In genomic region chr18:74692367-74693013, GRCh38 we compare ENCODE assay signal across 27 cellular contexts.
"Had no signal": no experiment of that assay in that cellular context is flagged by ENCODE, and none has a peak within 500 bp of the region (broad histone marks: within the 10 kb centered on the region; RNA-seq: fewer than 3 reads in every experiment).

No MANE protein-coding gene starts in this region.

- H3K9me3 ChIP-seq: body of pancreas, gastrocnemius medialis, mucosa of descending colon, ovary, right atrium auricular region, tibial nerve had no signal

- DNase-seq: activated CD4-positive, alpha-beta memory T cell treated with anti-CD3 and anti-CD28 coated beads, Interleukin-2, amount 10 ng/mL, durations not matched to agents 7 days and 5 days; activated CD4-positive, alpha-beta T cell treated with anti-CD3 and anti-CD28 coated beads for 1 hour; activated CD4-positive, alpha-beta T cell treated with anti-CD3 and anti-CD28 coated beads, Interleukin-2, amount 10 ng/mL, durations not matched to agents 7 days and 5 days; activated CD8-positive, alpha-beta memory T cell treated with anti-CD3 and anti-CD28 coated beads, Interleukin-2, amount 50 U/mL, for 48 hours; activated T-cell treated with anti-CD3 and anti-CD28 coated beads, Interleukin-2, amount 50 U/mL, for 24 hours; aorta; body of pancreas; cortex of kidney; effector memory CD8-positive, alpha-beta T cell; erythroblast; gastrocnemius medialis; left cardiac atrium; left ventricle myocardium superior; mucosa of descending colon; ovary; psoas muscle; stimulated activated CD4-positive, alpha-beta T cell treated with anti-CD3 and anti-CD28 coated beads, Interleukin-15, amount 100 ng/mL, for 24 hours; stimulated activated CD4-positive, alpha-beta T cell treated with anti-CD3 and anti-CD28 coated beads, Interleukin-2, amount 100 ng/mL, for 24 hours; stimulated activated naive CD4-positive, alpha-beta T cell treated with Interleukin-2 at 50 U/mL for 16 hours; T-helper 17 cell; T1000 had no signal

- H3K27me3 Mint-ChIP-seq: activated CD4-positive, alpha-beta memory T cell treated with anti-CD3 and anti-CD28 coated beads, Interleukin-2, amount 10 ng/mL, durations not matched to agents 7 days and 5 days; activated CD4-positive, alpha-beta T cell treated with anti-CD3 and anti-CD28 coated beads, Interleukin-2, amount 10 ng/mL, durations not matched to agents 7 days and 5 days; activated naive CD4-positive, alpha-beta T cell treated with anti-CD3 and anti-CD28 coated beads, Interleukin-2, amount 50 U/mL, for 24 hours; activated T-cell treated with anti-CD3 and anti-CD28 coated beads, Interleukin-2, amount 50 U/mL, for 24 hours; effector memory CD8-positive, alpha-beta T cell; T-helper 17 cell had no signal

- H3K4me1 ChIP-seq: body of pancreas, psoas muscle, right atrium auricular region, tibial nerve had no signal

- H3K4me1 Mint-ChIP-seq: nephron had no signal

- H3K9me3 Mint-ChIP-seq: activated CD4-positive, alpha-beta memory T cell treated with anti-CD3 and anti-CD28 coated beads, Interleukin-2, amount 10 ng/mL, durations not matched to agents 7 days and 5 days; activated CD4-positive, alpha-beta T cell treated with anti-CD3 and anti-CD28 coated beads, Interleukin-2, amount 10 ng/mL, durations not matched to agents 7 days and 5 days; activated naive CD4-positive, alpha-beta T cell treated with anti-CD3 and anti-CD28 coated beads, Interleukin-2, amount 50 U/mL, for 24 hours; activated T-cell treated with anti-CD3 and anti-CD28 coated beads, Interleukin-2, amount 50 U/mL, for 24 hours; effector memory CD8-positive, alpha-beta T cell; nephron had no signal

- H3K4me3 Mint-ChIP-seq: activated CD4-positive, alpha-beta memory T cell treated with anti-CD3 and anti-CD28 coated beads, Interleukin-2, amount 10 ng/mL, durations not matched to agents 7 days and 5 days; activated CD4-positive, alpha-beta T cell treated with anti-CD3 and anti-CD28 coated beads, Interleukin-2, amount 10 ng/mL, durations not matched to agents 7 days and 5 days; activated naive CD4-positive, alpha-beta T cell treated with anti-CD3 and anti-CD28 coated beads, Interleukin-2, amount 50 U/mL, for 24 hours; activated T-cell treated with anti-CD3 and anti-CD28 coated beads, Interleukin-2, amount 50 U/mL, for 24 hours; effector memory CD8-positive, alpha-beta T cell; nephron; T-helper 17 cell had no signal

- H3K27me3 ChIP-seq: body of pancreas, cardiac muscle cell, gastrocnemius medialis, hepatocyte, ovary, right atrium auricular region, tibial nerve had no signal

- H3K4me3 ChIP-seq: body of pancreas, cardiac muscle cell, gastrocnemius medialis, hepatocyte, mucosa of descending colon, ovary, psoas muscle, right atrium auricular region, tibial nerve had no signal

- H3K27ac ChIP-seq: body of pancreas, cardiac muscle cell, gastrocnemius medialis, hepatocyte, ovary, psoas muscle, right atrium auricular region, tibial nerve had no signal

- H3K36me3 ChIP-seq: cardiac muscle cell, gastrocnemius medialis, ovary, right atrium auricular region had no signal

- H3K27ac Mint-ChIP-seq: activated CD4-positive, alpha-beta memory T cell treated with anti-CD3 and anti-CD28 coated beads, Interleukin-2, amount 10 ng/mL, durations not matched to agents 7 days and 5 days; activated CD4-positive, alpha-beta T cell treated with anti-CD3 and anti-CD28 coated beads, Interleukin-2, amount 10 ng/mL, durations not matched to agents 7 days and 5 days; activated naive CD4-positive, alpha-beta T cell treated with anti-CD3 and anti-CD28 coated beads, Interleukin-2, amount 50 U/mL, for 24 hours; activated T-cell treated with anti-CD3 and anti-CD28 coated beads, Interleukin-2, amount 50 U/mL, for 24 hours; nephron had no signal

- ATAC-seq: body of pancreas; effector memory CD8-positive, alpha-beta T cell; gastrocnemius medialis; left cardiac atrium; left ventricle myocardium superior; mucosa of descending colon; psoas muscle; T-helper 17 cell had no signal
